ENCODE assay signal across 8 cellular contexts in the genomic region with DNA sequence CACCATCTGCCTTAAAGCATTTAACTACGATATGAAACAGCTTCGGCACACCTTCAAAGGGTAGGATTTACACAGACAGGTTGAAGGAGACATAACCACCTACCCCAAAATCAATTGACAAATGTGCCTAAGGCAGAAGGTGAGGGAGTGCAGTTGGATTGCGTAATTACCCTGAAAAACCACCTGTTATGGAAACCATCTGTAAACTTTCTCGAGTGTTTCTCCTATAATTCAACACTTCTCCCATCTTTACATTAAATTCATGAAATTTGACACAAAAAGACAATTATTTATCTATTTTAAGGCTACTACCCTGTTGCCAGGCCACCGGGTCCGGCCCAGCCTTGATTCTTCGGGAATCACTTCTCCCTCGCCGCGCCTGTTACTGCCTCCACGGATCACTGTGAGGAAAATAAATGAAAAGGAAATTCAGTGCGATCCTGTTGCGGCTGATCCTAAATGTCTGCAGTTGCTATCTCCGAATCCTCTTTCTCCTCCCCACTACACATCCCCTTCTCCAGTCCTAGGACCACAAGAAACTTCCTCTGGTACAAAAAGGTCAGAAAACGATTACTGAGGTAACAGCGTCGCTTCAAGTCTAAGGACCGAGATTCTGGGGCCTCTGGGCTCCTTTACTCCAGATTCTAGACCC. TPM values are rescaled to one million over a fixed set of nuclear protein-coding genes. Genes with fewer than 3 reads are reported as not detected.
DNase-seq lines count a peak whose midpoint lies in the region; ATAC-seq, FAIRE-seq and TF ChIP-seq lines count a peak whose summit lies in the region.

No MANE protein-coding gene starts in this region.

- H3K23me2 ChIP-seq in H1 (ENCODE audit: low read depth, low read length) = peaks cover 11% of the 10 kb centered on the region

- H2AFZ ChIP-seq in ACC112 (ENCODE audit: low read length, unreplicated experiment) = peak overlapping the region; percentile 97
- peak overlapping the region; percentile 68 for H2AFZ ChIP-seq in H1 (ENCODE audit: low read length)

- H3K18ac ChIP-seq in H1 (ENCODE audit: extremely low read depth, low read length) = peak overlapping the region; percentile 49

- no peak overlapping the region for H2BK20ac ChIP-seq in H1 (ENCODE audit: low read length)

- H3K4me2 ChIP-seq in H1 (ENCODE audit: insufficient read depth in 1 of 2, low read depth in 2 of 2, low read length in 2 of 2) = peak overlapping the region; percentile 85 to 88

- H3K27ac ChIP-seq in ACC112 (ENCODE audit: low read depth, low read length) (peak overlapping the region; percentile 21; the same call in 1 of the 2 replicates), Peyer's patch (peak overlapping the region; percentile 77 to 83 (median 81)), H1 (ENCODE audit: low read depth, low read length) (no peak overlapping the region; the same call in 1 of the 2 replicates), mucosa of rectum (ENCODE audit: low read depth in 2 of 2, low read length in 2 of 2) (peak overlapping the region; percentile 72 to 77)

- H3K27me3 ChIP-seq in ACC112 (ENCODE audit: insufficient read depth, low read length) (peaks cover 5% of the 10 kb centered on the region; the same call in 1 of the 2 replicates), Peyer's patch (no peaks in the 10 kb centered on the region), H1 (replicated peaks in 1 of 4; ENCODE audit: control insufficient read depth in 3 of 4, extremely low read depth in 1 of 4, insufficient read depth in 3 of 4, low read length in 3 of 4) (0 out of 7 replicates have a peak, but pooled peaks cover 0 to 3% (median under 1%) of the 10 kb centered on the region in 4 experiments), mucosa of rectum (ENCODE audit: control insufficient read depth in 2 of 2, insufficient read depth in 2 of 2, low read length in 2 of 2) (no peaks in the 10 kb centered on the region)

- peaks cover 20% of the 10 kb centered on the region for H3K79me2 ChIP-seq in ACC112 (ENCODE audit: control insufficient read depth, insufficient read depth, low read length, unreplicated experiment)
- peaks cover 0 to 18% of the 10 kb centered on the region in 2 experiments; a peak in 2 of 4 replicates for H3K79me2 ChIP-seq in H1 (ENCODE audit: control insufficient read depth in 1 of 2, insufficient read depth in 2 of 2, low read length in 2 of 2)

- 30% methylated on average over 18 of the region's 18 CpGs; no CpG with 5 or more reads in 1 of the 2 experiments for WGBS in H1 (ENCODE audit: extremely low coverage in 1 of 2, insufficient coverage in 1 of 2, insufficient read length in 1 of 2, insufficient replicate concordance in 2 of 2, low coverage in 1 of 2, low lambda C conversion rate in 2 of 2, missing lambda C conversion rate in 1 of 2), 2 experiments

- no peak overlapping the region for H3K4ac ChIP-seq in H1 (replicated peaks; ENCODE audit: insufficient read length, low read depth, low read length)

- H3K56ac ChIP-seq in H1 (replicated peaks; ENCODE audit: insufficient read length, low read depth, low read length) = peak overlapping the region; percentile 54

- TF ChIP-seq EP300 in H1 (IDR thresholded peaks at IDR 0.05; ENCODE audit: borderline replicate concordance in 1 of 2, low read depth in 2 of 2, low read length in 2 of 2) = no peak

- no peak overlapping the region for H3K14ac ChIP-seq in H1 (ENCODE audit: insufficient read length)

- no peak overlapping the region for H2BK120ac ChIP-seq in H1 (replicated peaks; ENCODE audit: low read depth, low read length)

- H3K79me1 ChIP-seq in H1 (ENCODE audit: low read depth, low read length) = no peaks in the 10 kb centered on the region

- ATAC-seq in GM18517 (IDR thresholded peaks at IDR 0.05; ENCODE audit: unreplicated experiment) (no peak), GM18520 (IDR thresholded peaks at IDR 0.05; ENCODE audit: unreplicated experiment) (no peak)

- H3K4me1 ChIP-seq in ACC112 (ENCODE audit: control insufficient read depth, insufficient read depth, low read length, unreplicated experiment) (peaks cover 12% of the 10 kb centered on the region), Peyer's patch (peaks cover 0 to 15% (median 2%) of the 10 kb centered on the region in 4 donors), H1 (replicated peaks in 1 of 4; ENCODE audit: control insufficient read depth in 3 of 4, insufficient read depth in 4 of 4, low read length in 3 of 4) (no peaks in the 10 kb centered on the region; a peak in 2 of 7 replicates), mucosa of rectum (ENCODE audit: control insufficient read depth in 2 of 2, insufficient read depth in 2 of 2, low read length in 2 of 2) (peaks cover 5 to 14% of the 10 kb centered on the region in 2 donors)

- TF ChIP-seq CTCF in GM12865 (IDR thresholded peaks at IDR 0.05; ENCODE audit: insufficient read depth, low read depth, low read length, missing control alignments) = no peak
- TF ChIP-seq CTCF in Peyer's patch (IDR thresholded peaks at IDR 0.05) = no peak
- no peak for TF ChIP-seq CTCF in H1 (IDR thresholded peaks at IDR 0.05; ENCODE audit: control extremely low read depth in 1 of 3, insufficient read depth in 1 of 3, low read depth in 1 of 3, low read length in 3 of 3)

- H3K23ac ChIP-seq in H1 (ENCODE audit: insufficient read length) = no peak overlapping the region

- H3K36me3 ChIP-seq in ACC112 (ENCODE audit: insufficient read depth, low read length) (peaks cover 8% of the 10 kb centered on the region), Peyer's patch (no peaks in the 10 kb centered on the region), H1 (ENCODE audit: control insufficient read depth in 2 of 4, insufficient read depth in 4 of 4, low read length in 3 of 4) (peaks cover 0 to 14% (median 2%) of the 10 kb centered on the region in 4 experiments; a peak in 4 of 8 replicates), mucosa of rectum (ENCODE audit: control insufficient read depth in 2 of 2, insufficient read depth in 2 of 2, low read length in 2 of 2) (no peaks in the 10 kb centered on the region)

- no peak overlapping the region for H2BK12ac ChIP-seq in H1 (ENCODE audit: low read depth, low read length)

- H2AK5ac ChIP-seq in H1 (ENCODE audit: low read depth, low read length) = no peak overlapping the region

- H3K9me3 ChIP-seq in Peyer's patch (no peaks in the 10 kb centered on the region), H1 (ENCODE audit: insufficient read depth in 2 of 2, low read depth in 1 of 2, low read length in 1 of 2) (no peaks in the 10 kb centered on the region), mucosa of rectum (ENCODE audit: control insufficient read depth in 2 of 2, low read length in 2 of 2) (no peaks in the 10 kb centered on the region)

- FAIRE-seq in H1 (lab: Jason Lieb, UNC) = peak; percentile 62

- H4K5ac ChIP-seq in H1 (ENCODE audit: insufficient read length, low read depth, low read length) = peak overlapping the region; percentile 61

- peak overlapping the region; percentile 97; the same call in 1 of the 2 replicates for H4K8ac ChIP-seq in H1 (ENCODE audit: extremely low read depth, insufficient read depth, low read length)

- POLR2A ChIA-PET in H1 (lab: Charles Lee; ENCODE audit: partially characterized antibody) = interaction anchor here (1.0 to 1.6 kb wide), 3 partner anchors 9 to 230 kb away, joined by 3 read pairs; no protein-coding TSS in a partner anchor

- H2BK5ac ChIP-seq in H1 (ENCODE audit: low read depth, low read length) = no peak overlapping the region

- no peak for TF ChIP-seq POLR2A in Peyer's patch (IDR thresholded peaks at IDR 0.05)
- TF ChIP-seq POLR2A in H1 (IDR thresholded peaks at IDR 0.05; ENCODE audit: control extremely low read depth in 1 of 2, low read depth in 2 of 2, low read length in 2 of 2) = no peak

- 0 out of 2 replicates have a peak overlapping the region, but pooled peaks have one; percentile 12 for H2BK15ac ChIP-seq in H1 (ENCODE audit: low read length)

- peak overlapping the region; percentile 94 for H3K4me3 ChIP-seq in ACC112 (ENCODE audit: low read depth, low read length)
- H3K4me3 ChIP-seq in GM12865 (ENCODE audit: low read depth, low read length) = peak overlapping the region; percentile 85
- peak overlapping the region; percentile 72 to 77 (median 72) for H3K4me3 ChIP-seq in Peyer's patch
- peak overlapping the region; percentile 76 to 86 (median 80) for H3K4me3 ChIP-seq in H1 (ENCODE audit: extremely low read depth in 1 of 4, insufficient read depth in 2 of 4, low read depth in 3 of 4, low read length in 4 of 4)
- peak overlapping the region; percentile 84 to 89 for H3K4me3 ChIP-seq in mucosa of rectum (ENCODE audit: low read length in 2 of 2)

- no peak for DNase-seq in GM12865 (ENCODE audit: low read depth)
- peak in 2 of 3 donors; percentile 49 to 52 for DNase-seq in Peyer's patch
- no peak for DNase-seq in H1 (ENCODE audit: low read depth in 1 of 2, low spot score in 2 of 2)
- DNase-seq in MV-4-11 (lab: John Stamatoyannopoulos, UW) = no peak

- H4K91ac ChIP-seq in H1 (replicated peaks; ENCODE audit: insufficient read length, low read length) = peak overlapping the region; percentile 61

- TF ChIP-seq RAD21 in H1 (IDR thresholded peaks at IDR 0.05 in 1 of 2, conservative IDR thresholded peaks at IDR 0.05 in 1 of 2; ENCODE audit: low read depth in 2 of 2, low read length in 2 of 2) = no peak

- CTCF ChIA-PET in H1 (lab: Charles Lee; ENCODE audit: partially characterized antibody) = no interaction called here

- peaks cover 0 to 2% of the 10 kb centered on the region in 2 experiments for H4K20me1 ChIP-seq in H1 (replicated peaks in 1 of 2; ENCODE audit: control insufficient read depth in 1 of 2, insufficient read depth in 2 of 2, low read length in 2 of 2)

- H3K9ac ChIP-seq in H1 (replicated peaks in 1 of 4; ENCODE audit: extremely low read depth in 1 of 4, low read depth in 3 of 4, low read length in 3 of 4) (peak overlapping the region; percentile 78 to 92 (median 86)), mucosa of rectum (ENCODE audit: low read depth in 1 of 2, low read length in 2 of 2) (peak overlapping the region; percentile 83 to 93)

RNA-seq across cellular contexts. Expression of gene IQCB1, which starts 0.7 kb away (rescaled TPM):
- 10 to 100 TPM; 22.8 to 50.3 (median 29.6) TPM for total RNA-seq in Peyer's patch
- 28.9 and 31.2 TPM in 2 replicates for total RNA-seq in H1 (2021; fragmentation: NEBNext Ultra II Directional; extraction: Animal tissue kit (Norgen Biotek cat#: 25700))
- 10.7 and 21.7 TPM in 2 replicates for polyA plus RNA-seq in H1 (2011; rRNA removed)
- polyA plus RNA-seq in H1 (2011; cell fraction: cytosol; rRNA removed) = 20.1 TPM
- polyA plus RNA-seq in H1 (2011; cell fraction: nucleus; rRNA removed) = 12.7 TPM
- 28.4 to 37.8 TPM (median 29.7 TPM) in 4 replicates for polyA plus RNA-seq in H1 (2012, experiment 1 of 2)
- 3.0 TPM for polyA plus RNA-seq in H1 (2012, experiment 2 of 2)
- 19.8 TPM for polyA plus RNA-seq in H1 (2013, experiment 1 of 2)
- 21.0 TPM for polyA plus RNA-seq in H1 (2013, experiment 2 of 2)
- polyA minus RNA-seq in H1 (2011; rRNA and poly(A)+ RNA removed) = 27.8 and 33.8 TPM in 2 replicates
- polyA minus RNA-seq in H1 (2011; cell fraction: cytosol; rRNA and poly(A)+ RNA removed) = 12.2 TPM
- polyA minus RNA-seq in H1 (2011; cell fraction: nucleus; rRNA and poly(A)+ RNA removed) = 53.7 TPM

RNA-seq across cellular contexts. Expression of gene EAF2, which starts 0.8 kb away (rescaled TPM):
- 10 to 100 TPM in 1 of 4 donors, 1 to 10 TPM in 2, not detected in 1; 3.5 to 35.5 (median 4.7) TPM for total RNA-seq in Peyer's patch
- total RNA-seq in H1 (2021; fragmentation: NEBNext Ultra II Directional; extraction: Animal tissue kit (Norgen Biotek cat#: 25700)) = 6.0 and 6.6 TPM in 2 replicates
- polyA plus RNA-seq in H1 (2011; rRNA removed) = 2.0 and 3.6 TPM in 2 replicates
- polyA plus RNA-seq in H1 (2011; cell fraction: cytosol; rRNA removed) = 5.3 TPM
- polyA plus RNA-seq in H1 (2011; cell fraction: nucleus; rRNA removed) = 2.5 TPM
- polyA plus RNA-seq in H1 (2012, experiment 1 of 2) = 5.9 to 7.5 TPM (median 6.1 TPM) in 4 replicates
- polyA plus RNA-seq in H1 (2012, experiment 2 of 2) = 1.1 TPM
- 5.6 TPM for polyA plus RNA-seq in H1 (2013, experiment 1 of 2)
- 6.3 TPM for polyA plus RNA-seq in H1 (2013, experiment 2 of 2)
- 3.8 and 7.9 TPM in 2 replicates for polyA minus RNA-seq in H1 (2011; rRNA and poly(A)+ RNA removed)
- polyA minus RNA-seq in H1 (2011; cell fraction: cytosol; rRNA and poly(A)+ RNA removed) = 2.0 TPM
- polyA minus RNA-seq in H1 (2011; cell fraction: nucleus; rRNA and poly(A)+ RNA removed) = 8.0 TPM

RNA-seq across cellular contexts. Expression of gene SLC15A2, which starts 60.0 kb away (rescaled TPM):
- 1 to 10 TPM in 2 of 4 donors, under 1 TPM in 2; 0.53 to 6.6 (median 2.1) TPM for total RNA-seq in Peyer's patch
- 1.8 and 2.0 TPM in 2 replicates for total RNA-seq in H1 (2021; fragmentation: NEBNext Ultra II Directional; extraction: Animal tissue kit (Norgen Biotek cat#: 25700))
- 2.1 and 3.6 TPM in 2 replicates for polyA plus RNA-seq in H1 (2011; rRNA removed)
- polyA plus RNA-seq in H1 (2011; cell fraction: cytosol; rRNA removed) = 2.5 TPM
- polyA plus RNA-seq in H1 (2011; cell fraction: nucleus; rRNA removed) = 3.4 TPM
- polyA plus RNA-seq in H1 (2012, experiment 1 of 2) = 3.2 to 4.3 TPM (median 3.9 TPM) in 4 replicates
- polyA plus RNA-seq in H1 (2012, experiment 2 of 2) = 0.17 TPM
- 1.3 TPM for polyA plus RNA-seq in H1 (2013, experiment 1 of 2)
- 1.1 TPM for polyA plus RNA-seq in H1 (2013, experiment 2 of 2)
- 10.1 and 20.3 TPM in 2 replicates for polyA minus RNA-seq in H1 (2011; rRNA and poly(A)+ RNA removed)
- 2.6 TPM for polyA minus RNA-seq in H1 (2011; cell fraction: cytosol; rRNA and poly(A)+ RNA removed)
- 8.4 TPM for polyA minus RNA-seq in H1 (2011; cell fraction: nucleus; rRNA and poly(A)+ RNA removed)

Comparison
In these comparisons a context has a peak if more than half of its experiments do, and no peak if none do; other contexts are left out.
1. DNase-seq: peak in Peyer's patch (2 of 3); none in GM12865 (single experiment), H1 (0 of 2) and MV-4-11 (single experiment).
2. Peak in every context shown above with its lines, with median percentiles within 50 percentile points of each other: H3K4me3 ChIP-seq.